8 cellular contexts compared by ENCODE assay signal in genomic region chrX:71095033-71095432, GRCh38. TPM values are rescaled to one million over a fixed set of nuclear protein-coding genes. Genes with fewer than 3 reads are reported as not detected.
DNase-seq lines count a peak whose midpoint lies in the region; ATAC-seq and TF ChIP-seq lines count a peak whose summit lies in the region.

No MANE protein-coding gene starts in this region.

- POLR2A ChIA-PET in AG04450 (lab: Yijun Ruan, JAX) (no interaction called here), MCF 10A (lab: Yijun Ruan, JAX) (interaction anchor here (1.1 kb wide), 1 partner anchor 9 kb away, joined by 3 read pairs; no protein-coding TSS in a partner anchor)

- no peaks in the 10 kb centered on the region; the same call in 1 of the 2 replicates for H3K27me3 Mint-ChIP-seq in HFFc6 (ENCODE audit: insufficient read depth)
- H3K27me3 Mint-ChIP-seq in MCF 10A (ENCODE audit: insufficient read depth, unreplicated experiment), result peaks cover 60% of the 10 kb centered on the region

- no peak overlapping the region for H3K27ac ChIP-seq in AG04450 (ENCODE audit: low read depth, low read length)
- H3K27ac ChIP-seq in muscle layer of colon (ENCODE audit: low read depth, low read length), result no peak overlapping the region

- H3K9me3 ChIP-seq in AG04450 (ENCODE audit: control insufficient read depth, insufficient read depth, low read length) (no peaks in the 10 kb centered on the region), muscle layer of colon (ENCODE audit: low read length) (no peaks in the 10 kb centered on the region)

- CTCF ChIA-PET in AG04450 (lab: Charles Lee), result no interaction called here
- CTCF ChIA-PET in MCF 10A (lab: Yijun Ruan, JAX), result no interaction called here

- H3K9me3 Mint-ChIP-seq in HFFc6 (no peaks in the 10 kb centered on the region), MCF 10A (ENCODE audit: unreplicated experiment) (no peaks in the 10 kb centered on the region)

- ATAC-seq in GM18520 (IDR thresholded peaks at IDR 0.05; ENCODE audit: unreplicated experiment), result no peak

- intact Hi-C loops in MCF 10A (cut with micrococcal nuclease), result no loop called here

- DNase-seq in AG04450 (ENCODE audit: low read depth, low spot score) (no peak), HFFc6 (no peak), MCF 10A (ENCODE audit: unreplicated experiment) (no peak), AG20443 (ENCODE audit: low spot score) (no peak), retina (no peak)
- no peak for DNase-seq in stimulated activated CD4-positive, alpha-beta T cell treated with anti-CD3 and anti-CD28 coated beads, Interleukin-12 subunit alpha, Interleukin-12 subunit beta, amount 100 ng/mL, for 4 hours

- H3K4me1 Mint-ChIP-seq in HFFc6 (ENCODE audit: low read depth), result peaks cover 7% of the 10 kb centered on the region; the same call in 1 of the 2 replicates
- H3K4me1 Mint-ChIP-seq in MCF 10A (ENCODE audit: insufficient read depth, unreplicated experiment), result no peaks in the 10 kb centered on the region

- H3K4me3 ChIP-seq in AG04450 (ENCODE audit: low read depth, low read length), result peak overlapping the region; percentile 71
- H3K4me3 ChIP-seq in muscle layer of colon (ENCODE audit: low read depth in 1 of 2, low read length in 2 of 2), result peak overlapping the region; percentile 33 to 56

- H3K36me3 Mint-ChIP-seq in HFFc6 (ENCODE audit: low read depth) (no peaks in the 10 kb centered on the region), MCF 10A (ENCODE audit: insufficient read depth, unreplicated experiment) (no peaks in the 10 kb centered on the region)

- BruUV-seq in MCF 10A (replicated peaks; lab: Mats Ljungman, UMichigan), result TSS peak; percentile 82

- H3K36me3 ChIP-seq in muscle layer of colon (ENCODE audit: insufficient read depth, low read length), result no peaks in the 10 kb centered on the region

- no peak for TF ChIP-seq CTCF in AG04450 (IDR thresholded peaks at IDR 0.05; ENCODE audit: low read depth, low read length)
- TF ChIP-seq CTCF in HFFc6 (IDR thresholded peaks at IDR 0.05), result no peak
- no peak for TF ChIP-seq CTCF in MCF 10A (IDR thresholded peaks at IDR 0.05; ENCODE audit: unreplicated experiment)

- H3K27ac Mint-ChIP-seq in HFFc6 (no peak overlapping the region), MCF 10A (ENCODE audit: low read depth, unreplicated experiment) (peak overlapping the region; percentile 84)

- H3K27me3 ChIP-seq in AG04450 (ENCODE audit: control insufficient read depth, insufficient read depth, low read length) (peaks cover 2% of the 10 kb centered on the region), muscle layer of colon (ENCODE audit: control insufficient read depth in 1 of 2, insufficient read depth in 2 of 2, low read length in 2 of 2) (peaks cover 0 to 5% of the 10 kb centered on the region in 2 donors)

- H3K4me3 Mint-ChIP-seq in HFFc6 (peak overlapping the region; percentile 98), MCF 10A (ENCODE audit: unreplicated experiment) (peak overlapping the region; percentile 82)

- no peak overlapping the region for H3K9ac ChIP-seq in muscle layer of colon (ENCODE audit: low read length)

- H3K4me1 ChIP-seq in muscle layer of colon (ENCODE audit: insufficient read depth, low read length), result peaks cover 12% of the 10 kb centered on the region

RNA-seq across cellular contexts. Expression of gene FOXO4, which starts 0.6 kb away (rescaled TPM):
- polyA plus RNA-seq in AG04450 (2011; rRNA removed), result 1.3 and 1.6 TPM in 2 replicates
- polyA minus RNA-seq in AG04450 (2011; rRNA and poly(A)+ RNA removed), result 1.6 and 2.9 TPM in 2 replicates
- total RNA-seq in HFFc6 (2021; fragmentation: NEBNext Ultra II Directional; extraction: Animal tissue kit (Norgen Biotek cat#: 25700)), result 1 to 10 TPM; 4.0 to 8.1 (median 6.0) TPM
- total RNA-seq in MCF 10A (2022), result 6.4 and 7.7 TPM in 2 replicates

RNA-seq across cellular contexts. Expression of gene CXorf65, which starts 11.5 kb away (rescaled TPM):
- polyA plus RNA-seq in AG04450 (2011; rRNA removed), result not detected in 2 replicates
- polyA minus RNA-seq in AG04450 (2011; rRNA and poly(A)+ RNA removed), result not detected in 2 replicates
- not detected for total RNA-seq in HFFc6 (2021; fragmentation: NEBNext Ultra II Directional; extraction: Animal tissue kit (Norgen Biotek cat#: 25700))
- total RNA-seq in MCF 10A (2022), result not detected in 2 replicates

RNA-seq across cellular contexts. Expression of gene IL2RG, which starts 16.3 kb away (rescaled TPM):
- polyA plus RNA-seq in AG04450 (2011; rRNA removed), result not detected in 2 replicates
- not detected in 2 replicates for polyA minus RNA-seq in AG04450 (2011; rRNA and poly(A)+ RNA removed)
- under 1 TPM in 2 of 6 experiments, not detected in 4; 0.37 to 0.43 TPM for total RNA-seq in HFFc6 (2021; fragmentation: NEBNext Ultra II Directional; extraction: Animal tissue kit (Norgen Biotek cat#: 25700))
- total RNA-seq in MCF 10A (2022), result 1.5 TPM in 1 of 2 replicates, not detected in the other

RNA-seq across cellular contexts. Expression of gene MED12, which starts 23.4 kb away (rescaled TPM):
- polyA plus RNA-seq in AG04450 (2011; rRNA removed), result 12.7 and 19.7 TPM in 2 replicates
- polyA minus RNA-seq in AG04450 (2011; rRNA and poly(A)+ RNA removed), result 66.5 and 84.8 TPM in 2 replicates
- 10 to 100 TPM; 22.8 to 31.2 (median 28.5) TPM for total RNA-seq in HFFc6 (2021; fragmentation: NEBNext Ultra II Directional; extraction: Animal tissue kit (Norgen Biotek cat#: 25700))
- total RNA-seq in MCF 10A (2022), result 36.6 and 39.4 TPM in 2 replicates

RNA-seq across cellular contexts. Expression of gene SNX12, which starts 26.9 kb away (rescaled TPM):
- polyA plus RNA-seq in AG04450 (2011; rRNA removed), result 76.0 and 77.0 TPM in 2 replicates
- 70.8 and 79.8 TPM in 2 replicates for polyA minus RNA-seq in AG04450 (2011; rRNA and poly(A)+ RNA removed)
- 100 to 1,000 TPM in 1 of 6 experiments, 10 to 100 TPM in 5; 87.0 to 101 (median 91.1) TPM for total RNA-seq in HFFc6 (2021; fragmentation: NEBNext Ultra II Directional; extraction: Animal tissue kit (Norgen Biotek cat#: 25700))
- 67.0 and 81.3 TPM in 2 replicates for total RNA-seq in MCF 10A (2022)
